28 cellular contexts compared by ENCODE assay signal in genomic region chr5:135295852-135296251, GRCh38.
A peak's percentile ranks its signal among the peaks of the same experiment; 100 is the strongest.
DNase-seq lines count a peak whose midpoint lies in the region; ATAC-seq, FAIRE-seq and TF ChIP-seq lines count a peak whose summit lies in the region.
"Had no signal": no experiment of that assay in that cellular context is flagged by ENCODE, and none has a peak within 500 bp of the region (broad histone marks: within the 10 kb centered on the region; RNA-seq: fewer than 3 reads in every experiment).

No MANE protein-coding gene starts in this region.

- no peak overlapping the region for H3K9ac ChIP-seq in adipocyte (ENCODE audit: low read length)
- H3K9ac ChIP-seq: BLaER1 treated with 17β-estradiol and CSF1 and Interleukin-3, amounts not matched to agents 10 nM and 100 nM; GM23248 had no signal

- no peak overlapping the region for H3K4me3 Mint-ChIP-seq in natural killer cell treated with Interleukin-12 subunit alpha and Interleukin-12 subunit beta and Interleukin-15 and Interleukin-18, amount 100 ng/mL, for 72 hours
- H3K4me3 Mint-ChIP-seq: CD14-positive monocyte; CD4-positive, alpha-beta T cell; CD8-positive, alpha-beta memory T cell had no signal

- no peak for ATAC-seq in natural killer cell treated with Interleukin-12 subunit alpha and Interleukin-12 subunit beta and Interleukin-15 and Interleukin-18, amount 100 ng/mL, for 72 hours
- ATAC-seq in GM18867 (IDR thresholded peaks at IDR 0.05; ENCODE audit: unreplicated experiment) = no peak
- ATAC-seq: A549, HCT116 had no signal

- no peaks in the 10 kb centered on the region for H3K36me3 Mint-ChIP-seq in natural killer cell treated with Interleukin-12 subunit alpha and Interleukin-12 subunit beta and Interleukin-15 and Interleukin-18, amount 100 ng/mL, for 72 hours
- H3K36me3 Mint-ChIP-seq: CD14-positive monocyte; CD8-positive, alpha-beta memory T cell had no signal

- H3K27ac Mint-ChIP-seq in natural killer cell treated with Interleukin-12 subunit alpha and Interleukin-12 subunit beta and Interleukin-15 and Interleukin-18, amount 100 ng/mL, for 72 hours = no peak overlapping the region
- H3K27ac Mint-ChIP-seq: CD14-positive monocyte; CD4-positive, alpha-beta T cell; CD8-positive, alpha-beta memory T cell had no signal

- H3K4me3 ChIP-seq in adipocyte (ENCODE audit: low read length) = no peak overlapping the region
- H3K4me3 ChIP-seq: A549; BLaER1 treated with 17β-estradiol and CSF1 and Interleukin-3, amounts not matched to agents 10 nM and 100 nM; GM23248 had no signal

- no peaks in the 10 kb centered on the region for H3K9me3 Mint-ChIP-seq in natural killer cell treated with Interleukin-12 subunit alpha and Interleukin-12 subunit beta and Interleukin-15 and Interleukin-18, amount 100 ng/mL, for 72 hours
- H3K9me3 Mint-ChIP-seq: CD4-positive, alpha-beta T cell had no signal

- FAIRE-seq in D721Med (lab: Jason Lieb, UNC) = peak; percentile 82
- FAIRE-seq: A549, G401.6, GM12892, GM19239, H1 had no signal

- no peaks in the 10 kb centered on the region for H3K27me3 ChIP-seq in adipocyte (replicated peaks; ENCODE audit: control insufficient read depth, insufficient read depth, low read length)
- H3K27me3 ChIP-seq: BE2C; BLaER1 treated with 17β-estradiol and CSF1 and Interleukin-3, amounts not matched to agents 10 nM and 100 nM had no signal

- TF ChIP-seq CTCF in D721Med (IDR thresholded peaks at IDR 0.05; ENCODE audit: insufficient read depth, missing control alignments) = no peak

- H3K9me3 ChIP-seq in adipocyte (ENCODE audit: control insufficient read depth, low read length) = no peaks in the 10 kb centered on the region
- H3K9me3 ChIP-seq: A549; BE2C; BLaER1 treated with 17β-estradiol and CSF1 and Interleukin-3, amounts not matched to agents 10 nM and 100 nM had no signal

- DNase-seq in D721Med (ENCODE audit: insufficient read length, low spot score) (no peak), adipocyte (ENCODE audit: low read depth) (peak; percentile 63), fibroblast of gingiva (ENCODE audit: low read depth) (peak; percentile 38), iris pigment epithelial cell (ENCODE audit: low read depth) (peak; percentile 63), Kasumi-1 (lab: John Stamatoyannopoulos, UW) (no peak)
- no peak for DNase-seq in activated naive CD4-positive, alpha-beta T cell (lab: John Stamatoyannopoulos, UW)
- no peak for DNase-seq in natural killer cell treated with Interleukin-12 subunit alpha and Interleukin-12 subunit beta and Interleukin-15 and Interleukin-18, amount 100 ng/mL, for 72 hours (ENCODE audit: low spot score)
- DNase-seq: 8988T; ACHN; AML-193; BE2C; Calu3; CD4-positive, alpha-beta T cell; CD8-positive, alpha-beta memory T cell; COR-L47; DMS153; DND-41; GM23248; H7 had no signal

- no peaks in the 10 kb centered on the region for H3K4me1 Mint-ChIP-seq in natural killer cell treated with Interleukin-12 subunit alpha and Interleukin-12 subunit beta and Interleukin-15 and Interleukin-18, amount 100 ng/mL, for 72 hours (ENCODE audit: low read depth in 2 of 2)
- H3K4me1 Mint-ChIP-seq: CD8-positive, alpha-beta memory T cell had no signal

- H3K4me1 ChIP-seq in adipocyte (ENCODE audit: control insufficient read depth, insufficient read depth, low read length) = no peaks in the 10 kb centered on the region
- H3K4me1 ChIP-seq: BE2C; BLaER1 treated with 17β-estradiol and CSF1 and Interleukin-3, amounts not matched to agents 10 nM and 100 nM had no signal

- H3K27me3 Mint-ChIP-seq in natural killer cell treated with Interleukin-12 subunit alpha and Interleukin-12 subunit beta and Interleukin-15 and Interleukin-18, amount 100 ng/mL, for 72 hours = peaks cover 10 to 32% of the 10 kb centered on the region in 2 donors

- H3K36me3 ChIP-seq in adipocyte (ENCODE audit: control insufficient read depth, insufficient read depth, low read length, severe bottlenecking) = no peaks in the 10 kb centered on the region
- H3K36me3 ChIP-seq: BE2C; BLaER1 treated with 17β-estradiol and CSF1 and Interleukin-3, amounts not matched to agents 10 nM and 100 nM had no signal

Comparison
In these comparisons a context has a peak if more than half of its experiments do, and no peak if none do; other contexts are left out.
1. DNase-seq: peak in adipocyte (single experiment), fibroblast of gingiva (single experiment) and iris pigment epithelial cell (single experiment); none in D721Med (single experiment), activated naive CD4-positive, alpha-beta T cell (0 of 4), Kasumi-1 (0 of 2) and natural killer cell treated with Interleukin-12 subunit alpha and Interleukin-12 subunit beta and Interleukin-15 and Interleukin-18, amount 100 ng/mL, for 72 hours (single experiment).